21 cellular contexts compared by ENCODE assay signal in genomic region chr5:180294401-180294800, GRCh38. TPM values are rescaled to one million over a fixed set of nuclear protein-coding genes. Genes with fewer than 3 reads are reported as not detected.
DNase-seq lines count a peak whose midpoint lies in the region; ATAC-seq and TF ChIP-seq lines count a peak whose summit lies in the region.
"Had no signal": no experiment of that assay in that cellular context is flagged by ENCODE, and none has a peak within 500 bp of the region (broad histone marks: within the 10 kb centered on the region; RNA-seq: fewer than 3 reads in every experiment).

No MANE protein-coding gene starts in this region.

- no peaks in the 10 kb centered on the region for H3K9me3 Mint-ChIP-seq in CD8-positive, alpha-beta memory T cell
- H3K9me3 Mint-ChIP-seq: activated T-cell treated with anti-CD3 and anti-CD28 coated beads, Interleukin-2, amount 50 U/mL, for 72 hours had no signal

- intact Hi-C loops in OCI-LY7 (cut with micrococcal nuclease; ENCODE audit: unreplicated experiment): loop anchor here (5.0 kb wide), 1 partner anchor 387 kb away; the partner anchor contains the start of gene TBC1D9B
- intact Hi-C loops in sigmoid colon (cut with DNase I): loop anchor here (5.0 kb wide), 1 partner anchor 198 kb away; the partner anchor contains the start of gene CNOT6
- intact Hi-C loops in stomach (cut with DNase I; ENCODE audit: low total_unique reads): no loop called here

- TF ChIP-seq POLR2A in sigmoid colon (IDR thresholded peaks at IDR 0.05) (no peak), stomach (IDR thresholded peaks at IDR 0.05) (no peak)

- peaks cover 16% of the 10 kb centered on the region; the same call in 1 of the 2 replicates for H4K20me1 ChIP-seq in OCI-LY7 (ENCODE audit: insufficient read depth, low read length)

- H3K79me2 ChIP-seq in OCI-LY7 (ENCODE audit: insufficient read depth, low read depth, low read length): peaks cover 21% of the 10 kb centered on the region

- CTCF ChIA-PET in CD8-positive, alpha-beta memory T cell (lab: Charles Lee): interaction anchor here (0.6 to 9.2 kb wide), 8 partner anchors 9 to 177 kb away, joined by 3 to 133 read pairs (median 8); no protein-coding TSS in a partner anchor
- CTCF ChIA-PET in OCI-LY7 (lab: Charles Lee; ENCODE audit: unreplicated experiment): interaction anchor here (1.8 kb wide), 1 partner anchor 21 kb away, joined by 7 read pairs; no protein-coding TSS in a partner anchor

- H3K27ac Mint-ChIP-seq in CD8-positive, alpha-beta memory T cell: peak overlapping the region in 7 of 8 donors; percentile 36 to 100 (median 98)
- H3K27ac Mint-ChIP-seq: activated T-cell treated with anti-CD3 and anti-CD28 coated beads, Interleukin-2, amount 50 U/mL, for 72 hours had no signal

- no peak overlapping the region for H2AFZ ChIP-seq in OCI-LY7 (ENCODE audit: low read length)
- H2AFZ ChIP-seq: GM23248 had no signal

- 69 to 81% methylated on average over 7 of the region's 7 CpGs for WGBS in sigmoid colon, 2 donors
- WGBS in stomach, 5 donors: 75 to 93% (median 88%) methylated on average over 7 of the region's 7 CpGs

- no peaks in the 10 kb centered on the region for H3K36me3 ChIP-seq in CD8-positive, alpha-beta memory T cell (ENCODE audit: insufficient read depth, low read length)
- peaks cover 8% of the 10 kb centered on the region; the same call in 1 of the 2 replicates for H3K36me3 ChIP-seq in OCI-LY7 (ENCODE audit: insufficient read depth, low read length)
- H3K36me3 ChIP-seq in sigmoid colon: no peaks in the 10 kb centered on the region
- no peaks in the 10 kb centered on the region for H3K36me3 ChIP-seq in brain microvascular endothelial cell (replicated peaks)
- H3K36me3 ChIP-seq in stomach: no peaks in the 10 kb centered on the region
- H3K36me3 ChIP-seq: thyroid gland had no signal

- peak overlapping the region; percentile 22; the same call in 1 of the 2 replicates for H3K4me2 ChIP-seq in OCI-LY7 (ENCODE audit: low read length)

- TSS peak; percentile 74 for BruUV-seq in OCI-LY7 (replicated peaks; lab: Mats Ljungman, UMichigan)

- no peaks in the 10 kb centered on the region for H3K9me2 ChIP-seq in OCI-LY7 (ENCODE audit: insufficient read depth, low read length)

- ATAC-seq in esophagus mucosa: peak; percentile 11
- ATAC-seq: activated T-cell treated with anti-CD3 and anti-CD28 coated beads, Interleukin-2, amount 50 U/mL, for 72 hours; right cardiac atrium; SK-N-SH treated with all-trans-retinoic acid at 6 μM for 48 hours had no signal

- no peak overlapping the region for H3K27ac ChIP-seq in CD8-positive, alpha-beta memory T cell (ENCODE audit: low read depth, low read length)
- peak overlapping the region; percentile 39 for H3K27ac ChIP-seq in OCI-LY7 (ENCODE audit: low read depth, low read length, poor library complexity, severe bottlenecking)
- H3K27ac ChIP-seq in sigmoid colon: no peak overlapping the region
- H3K27ac ChIP-seq in brain microvascular endothelial cell: no peak overlapping the region
- H3K27ac ChIP-seq in stomach: peak overlapping the region in 1 of 5 donors; percentile 95
- H3K27ac ChIP-seq: GM23248, thyroid gland had no signal

- H3K4me3 Mint-ChIP-seq in CD8-positive, alpha-beta memory T cell: peak overlapping the region in 1 of 7 donors; percentile 22

- H3K9me3 ChIP-seq in CD8-positive, alpha-beta memory T cell (ENCODE audit: low read length): no peaks in the 10 kb centered on the region
- H3K9me3 ChIP-seq in OCI-LY7 (ENCODE audit: low read length) (no peaks in the 10 kb centered on the region), sigmoid colon (no peaks in the 10 kb centered on the region), stomach (no peaks in the 10 kb centered on the region)
- H3K9me3 ChIP-seq: thyroid gland had no signal

- no peaks in the 10 kb centered on the region for H3K27me3 ChIP-seq in CD8-positive, alpha-beta memory T cell (ENCODE audit: insufficient read depth, low read length, poor library complexity, severe bottlenecking)
- no peaks in the 10 kb centered on the region for H3K27me3 ChIP-seq in sigmoid colon
- no peaks in the 10 kb centered on the region for H3K27me3 ChIP-seq in brain microvascular endothelial cell (replicated peaks)
- H3K27me3 ChIP-seq in stomach: no peaks in the 10 kb centered on the region
- H3K27me3 ChIP-seq: dorsolateral prefrontal cortex, thyroid gland had no signal

- peaks cover 28 to 57% (median 45%) of the 10 kb centered on the region in 3 donors for H3K4me1 Mint-ChIP-seq in CD8-positive, alpha-beta memory T cell

- peaks cover 0 to 10% (median 1%) of the 10 kb centered on the region in 3 donors for H3K36me3 Mint-ChIP-seq in CD8-positive, alpha-beta memory T cell

- in situ Hi-C loops in brain microvascular endothelial cell (cut with HindIII; ENCODE audit: low pct_ligation_motif_present, low sequenced_read_pairs): no loop called here

- no peak for TF ChIP-seq EP300 in sigmoid colon (IDR thresholded peaks at IDR 0.05)
- no peak for TF ChIP-seq EP300 in stomach (IDR thresholded peaks at IDR 0.05)

- peaks cover 27% of the 10 kb centered on the region for H3K4me1 ChIP-seq in CD8-positive, alpha-beta memory T cell (ENCODE audit: insufficient read depth, low read length)
- H3K4me1 ChIP-seq in OCI-LY7 (ENCODE audit: insufficient read depth, low read length, poor library complexity, severe bottlenecking) (peaks cover 33% of the 10 kb centered on the region), sigmoid colon (peaks cover 0 to 35% (median 18%) of the 10 kb centered on the region in 4 donors), stomach (peaks cover 8 to 38% (median 34%) of the 10 kb centered on the region in 4 donors)

- H3K27me3 Mint-ChIP-seq in CD8-positive, alpha-beta memory T cell: peaks cover 0 to 1% of the 10 kb centered on the region in 2 donors

- POLR2A ChIA-PET in CD8-positive, alpha-beta memory T cell (lab: Charles Lee): interaction anchor here (2.0 to 2.6 kb wide), 2 partner anchors 20 to 34 kb away, joined by 8 to 19 read pairs; no protein-coding TSS in a partner anchor
- POLR2A ChIA-PET in OCI-LY7 (lab: Charles Lee): no interaction called here

- no peak for DNase-seq in CD8-positive, alpha-beta memory T cell
- DNase-seq in OCI-LY7 (ENCODE audit: low spot score) (peak; percentile 49), sigmoid colon (peak; percentile 59), brain microvascular endothelial cell (no peak), stomach (no peak), NCI-H82 treated with DMSO at 0.1 percent for 48 hours (lab: John Stamatoyannopoulos, UW; ENCODE audit: unreplicated experiment) (no peak)
- DNase-seq: activated CD4-positive, alpha-beta T cell treated with anti-CD3 and anti-CD28 coated beads, Interleukin-2, amount 50 U/mL, for 1 hour; activated T-cell treated with anti-CD3 and anti-CD28 coated beads, Interleukin-2, amount 50 U/mL, for 72 hours; dorsolateral prefrontal cortex; erythroblast; GM23248; KG1; midbrain; NCI-H2029; NCI-H446 treated with DMSO at 0.1 percent for 48 hours; NK-92 treated with Interleukin-12 subunit alpha and Interleukin-12 subunit beta, amount 100 ng/mL, for 24 hours; right cardiac atrium; stimulated activated CD4-positive, alpha-beta T cell treated with anti-CD3 and anti-CD28 coated beads, Interleukin-15, amount 100 ng/mL, for 24 hours; thyroid gland had no signal

- TF ChIP-seq CTCF in OCI-LY7 (conservative IDR thresholded peaks at IDR 0.05; ENCODE audit: low read length) (no peak), sigmoid colon (IDR thresholded peaks at IDR 0.05) (no peak), brain microvascular endothelial cell (IDR thresholded peaks at IDR 0.05; ENCODE audit: low read depth, low read length, missing control alignments) (no peak), stomach (IDR thresholded peaks at IDR 0.05) (no peak)

- H3K4me3 ChIP-seq in CD8-positive, alpha-beta memory T cell (ENCODE audit: low read length): no peak overlapping the region
- H3K4me3 ChIP-seq in OCI-LY7 (ENCODE audit: low read depth, low read length, poor library complexity, severe bottlenecking) (no peak overlapping the region), sigmoid colon (no peak overlapping the region), brain microvascular endothelial cell (ENCODE audit: low read depth, low read length) (no peak overlapping the region), stomach (no peak overlapping the region)
- H3K4me3 ChIP-seq: GM23248, thyroid gland had no signal

RNA-seq across cellular contexts. Expression of gene MAPK9, which starts 2.5 kb away (rescaled TPM):
- total RNA-seq in CD8-positive, alpha-beta memory T cell: 10 to 100 TPM; 44.3 to 46.2 TPM
- 34.9 TPM for polyA plus RNA-seq in CD8-positive, alpha-beta memory T cell
- 19.9 and 21.8 TPM in 2 replicates for total RNA-seq in OCI-LY7 (2014; rRNA removed; shearing (Covaris generic))
- total RNA-seq in OCI-LY7 (2022) (42.1 and 45.7 TPM in 2 replicates), esophagus mucosa (16.3 TPM), sigmoid colon (10 to 100 TPM; 39.5 to 45.7 (median 41.4) TPM), stomach (10 to 100 TPM; 18.2 to 43.5 (median 22.8) TPM)
- polyA plus RNA-seq in sigmoid colon (10 to 100 TPM; 20.5 to 31.2 (median 27.3) TPM), stomach (10 to 100 TPM in 2 of 3 donors, 1 to 10 TPM in 1; 9.2 to 25.7 (median 19.4) TPM)

RNA-seq across cellular contexts. Expression of gene GFPT2, which starts 58.7 kb away (rescaled TPM):
- 1 to 10 TPM; 1.7 to 1.9 TPM for total RNA-seq in CD8-positive, alpha-beta memory T cell
- polyA plus RNA-seq in CD8-positive, alpha-beta memory T cell: 0.41 TPM
- not detected in 2 replicates for total RNA-seq in OCI-LY7 (2014; rRNA removed; shearing (Covaris generic))
- total RNA-seq in OCI-LY7 (2022) (not detected in 2 replicates), esophagus mucosa (1.1 TPM), sigmoid colon (10 to 100 TPM; 16.1 to 42.7 (median 21.7) TPM), stomach (10 to 100 TPM in 4 of 5 donors, 1 to 10 TPM in 1; 3.5 to 54.5 (median 19.8) TPM)
- polyA plus RNA-seq in sigmoid colon (1 to 10 TPM; 1.2 to 6.6 (median 3.6) TPM), stomach (1 to 10 TPM; 3.5 to 4.7 (median 4.3) TPM)

Comparison
In these comparisons a context has a peak if more than half of its experiments do, and no peak if none do; other contexts are left out.
1. DNase-seq: peak in OCI-LY7 (single experiment) and sigmoid colon (single experiment); none in CD8-positive, alpha-beta memory T cell (0 of 5), brain microvascular endothelial cell (single experiment), stomach (single experiment) and NCI-H82 treated with DMSO at 0.1 percent for 48 hours (single experiment).